23 cellular contexts compared by ENCODE assay signal in genomic region chr11:69037074-69037473, GRCh38. TPM values are rescaled to one million over a fixed set of nuclear protein-coding genes. Genes with fewer than 3 reads are reported as not detected.
"Had no signal": no experiment of that assay in that cellular context is flagged by ENCODE, and none has a peak within 500 bp of the region (broad histone marks: within the 10 kb centered on the region; RNA-seq: fewer than 3 reads in every experiment).

No MANE protein-coding gene starts in this region.

- H3K4me3 ChIP-seq: SJCRH30 had no signal

- DNase-seq: IMR-90, Kasumi-1, MM.1S, NCI-H1092 treated with DMSO at 0.1 percent for 48 hours, NCI-H1436, NCI-H187, NCI-H2029, NCI-H2081 treated with DMSO at 0.1 percent for 48 hours, NCI-H2171 treated with DMSO at 0.1 percent for 48 hours, NCI-H345, NCI-H446 treated with DMSO at 0.1 percent for 48 hours, NCI-H510A treated with DMSO at 0.1 percent for 48 hours, NCI-H526, NCI-H82, SHP77 treated with DMSO at 0.1 percent for 48 hours, SJCRH30, T-helper 1 cell had no signal

- H3K27me3 ChIP-seq: SJCRH30 had no signal

- H3K4me2 ChIP-seq: KMS-11 had no signal

- H3K36me3 ChIP-seq: SJCRH30 had no signal

- H3K9ac ChIP-seq: KMS-11 had no signal

- H3K27ac ChIP-seq: KMS-11, RWPE1, SJCRH30 had no signal

- ATAC-seq: HepG2, SK-N-SH treated with all-trans-retinoic acid at 6 μM for 48 hours had no signal

- H3K9me3 ChIP-seq: SJCRH30 had no signal

RNA-seq across cellular contexts. Expression of gene MRGPRF, which starts 24.0 kb away (rescaled TPM):
- total RNA-seq: HepG2, HT1080, M059J had no signal
- polyA plus RNA-seq: HepG2 had no signal

RNA-seq across cellular contexts. Expression of gene MRGPRD, which starts 56.3 kb away (rescaled TPM):
- total RNA-seq: HepG2, HT1080, IMR-90, M059J, SJCRH30 had no signal
- polyA plus RNA-seq: HepG2, IMR-90 had no signal
